ENCODE assay signal across 6 cellular contexts in the genomic region with DNA sequence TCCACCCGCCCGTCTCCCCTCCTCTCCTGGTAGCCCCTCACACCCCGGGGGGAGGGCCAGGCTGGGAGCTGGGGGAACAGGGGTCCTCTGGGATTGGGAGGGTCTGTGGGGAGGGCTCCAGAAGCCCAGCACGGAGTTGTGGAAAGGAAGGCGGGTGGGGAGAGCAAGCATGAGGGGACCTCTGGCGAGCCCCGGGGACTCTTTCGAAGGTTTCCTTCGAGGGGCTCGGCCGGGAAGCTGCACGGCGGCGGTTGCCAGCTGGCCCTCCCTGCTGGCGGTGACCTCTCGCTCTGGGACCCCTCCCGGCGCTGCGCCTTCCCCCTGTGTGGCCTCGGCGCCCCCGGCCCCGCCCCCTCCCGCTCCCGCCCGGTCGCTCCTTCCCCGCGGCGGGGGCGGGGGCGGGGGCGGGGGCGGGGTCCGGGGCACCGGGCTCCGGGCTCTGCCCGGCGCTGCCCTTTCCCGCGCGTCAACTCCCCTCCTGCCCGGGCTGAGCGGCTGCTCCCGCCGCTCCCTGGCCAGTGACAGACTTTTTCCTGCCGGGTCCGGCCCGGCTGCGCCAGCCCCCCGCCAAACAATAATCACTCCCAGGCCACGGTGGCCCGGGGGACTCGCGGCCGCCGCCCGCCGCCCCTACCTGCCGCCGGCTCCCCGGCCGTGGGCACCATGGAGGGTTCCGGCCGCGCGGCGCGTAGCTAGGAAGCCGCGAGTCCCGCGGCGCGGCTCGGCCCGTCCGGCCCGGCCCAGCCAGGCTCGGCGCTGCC. TPM values are rescaled to one million over a fixed set of nuclear protein-coding genes. Genes with fewer than 3 reads are reported as not detected.
DNase-seq lines count a peak whose midpoint lies in the region; ATAC-seq and TF ChIP-seq lines count a peak whose summit lies in the region.
"Had no signal": no experiment of that assay in that cellular context is flagged by ENCODE, and none has a peak within 500 bp of the region (broad histone marks: within the 10 kb centered on the region; RNA-seq: fewer than 3 reads in every experiment).

No MANE protein-coding gene starts in this region.

- H3K4me1 ChIP-seq in stomach smooth muscle (ENCODE audit: control insufficient read depth, insufficient read depth, low read length) = peaks cover 63% of the 10 kb centered on the region

- CTCF ChIA-PET in activated CD4-positive, alpha-beta memory T cell treated with anti-CD3 and anti-CD28 coated beads for 36 hours (lab: Charles Lee) = interaction anchor here (1.0 to 21.4 kb wide), 6 partner anchors 11 to 66 kb away, joined by 3 to 995 read pairs (median 4); a partner anchor contains a TSS

- peak; percentile 47 for DNase-seq in NCI-H69 (lab: John Stamatoyannopoulos, UW)
- DNase-seq in foreskin fibroblast = peak in 1 of 2 donors; percentile 40
- DNase-seq in activated CD4-positive, alpha-beta memory T cell treated with anti-CD3 and anti-CD28 coated beads for 36 hours = no peak

- H3K4me1 Mint-ChIP-seq in activated CD4-positive, alpha-beta memory T cell treated with anti-CD3 and anti-CD28 coated beads for 36 hours (ENCODE audit: low read depth) = peaks cover 52% of the 10 kb centered on the region

- H3K9me3 Mint-ChIP-seq in activated CD4-positive, alpha-beta memory T cell treated with anti-CD3 and anti-CD28 coated beads for 36 hours = no peaks in the 10 kb centered on the region

- ATAC-seq in GM21825 (IDR thresholded peaks at IDR 0.05; ENCODE audit: unreplicated experiment) = no peak

- no peaks in the 10 kb centered on the region for H3K36me3 ChIP-seq in stomach smooth muscle (ENCODE audit: control insufficient read depth in 2 of 2, insufficient read depth in 2 of 2, low read length in 2 of 2)

- peaks cover 10% of the 10 kb centered on the region for H3K27me3 Mint-ChIP-seq in activated CD4-positive, alpha-beta memory T cell treated with anti-CD3 and anti-CD28 coated beads for 36 hours

- H3K4me3 Mint-ChIP-seq in activated CD4-positive, alpha-beta memory T cell treated with anti-CD3 and anti-CD28 coated beads for 36 hours = no peak overlapping the region

- no peak for TF ChIP-seq CTCF in foreskin fibroblast (IDR thresholded peaks at IDR 0.05; ENCODE audit: low read depth, low read length)

- H3K27me3 ChIP-seq in stomach smooth muscle (ENCODE audit: control insufficient read depth in 1 of 2, insufficient read depth in 2 of 2, low read length in 2 of 2) = no peaks in the 10 kb centered on the region

- intact Hi-C loops in activated CD4-positive, alpha-beta memory T cell treated with anti-CD3 and anti-CD28 coated beads for 36 hours (cut with micrococcal nuclease) = loop anchor here (2.0 kb wide), 1 partner anchor 16 kb away; no protein-coding TSS in a partner anchor

- H3K27ac Mint-ChIP-seq in activated CD4-positive, alpha-beta memory T cell treated with anti-CD3 and anti-CD28 coated beads for 36 hours = no peak overlapping the region

- H3K4me3 ChIP-seq in foreskin fibroblast (ENCODE audit: low read depth in 1 of 2, low read length in 2 of 2) (peak overlapping the region; percentile 67 to 69), stomach smooth muscle (ENCODE audit: low read length in 2 of 2) (peak overlapping the region; percentile 76 to 79)

- peak overlapping the region; percentile 96 for H3K27ac ChIP-seq in stomach smooth muscle (ENCODE audit: low read length)

- POLR2A ChIA-PET in activated CD4-positive, alpha-beta memory T cell treated with anti-CD3 and anti-CD28 coated beads for 36 hours (lab: Charles Lee) = interaction anchor here (1.4 to 1.5 kb wide), 2 partner anchors 20 to 27 kb away, joined by 3 to 4 read pairs; no protein-coding TSS in a partner anchor

- no peaks in the 10 kb centered on the region for H3K9me3 ChIP-seq in stomach smooth muscle (ENCODE audit: control insufficient read depth in 2 of 2, low read length in 2 of 2)

- peak overlapping the region; percentile 69 to 92 for H3K9ac ChIP-seq in stomach smooth muscle (ENCODE audit: low read length in 2 of 2)

- no peaks in the 10 kb centered on the region for H3K36me3 Mint-ChIP-seq in activated CD4-positive, alpha-beta memory T cell treated with anti-CD3 and anti-CD28 coated beads for 36 hours
- H3K36me3 Mint-ChIP-seq: brain had no signal

RNA-seq across cellular contexts. Expression of a gene that starts 1.0 kb away (rescaled TPM):
- under 1 TPM; 0.39 to 0.45 TPM for total RNA-seq in activated CD4-positive, alpha-beta memory T cell treated with anti-CD3 and anti-CD28 coated beads for 36 hours

RNA-seq across cellular contexts. Expression of a gene that starts 19.1 kb away (rescaled TPM):
- 10 to 100 TPM; 62.0 to 67.4 TPM for total RNA-seq in activated CD4-positive, alpha-beta memory T cell treated with anti-CD3 and anti-CD28 coated beads for 36 hours

RNA-seq across cellular contexts. Expression of a gene that starts 19.4 kb away (rescaled TPM):
- 10 to 100 TPM; 31.0 to 39.1 TPM for total RNA-seq in activated CD4-positive, alpha-beta memory T cell treated with anti-CD3 and anti-CD28 coated beads for 36 hours

RNA-seq across cellular contexts. Expression of a gene that starts 29.2 kb away (rescaled TPM):
- 100 to 1,000 TPM; 261 to 267 TPM for total RNA-seq in activated CD4-positive, alpha-beta memory T cell treated with anti-CD3 and anti-CD28 coated beads for 36 hours

RNA-seq across cellular contexts. Expression of a gene that starts 31.5 kb away (rescaled TPM):
- 100 to 1,000 TPM; 123 to 126 TPM for total RNA-seq in activated CD4-positive, alpha-beta memory T cell treated with anti-CD3 and anti-CD28 coated beads for 36 hours
